15 cellular contexts compared by ENCODE assay signal in genomic region chr2:159088906-159089305, GRCh38.
DNase-seq lines count a peak whose midpoint lies in the region; ATAC-seq and TF ChIP-seq lines count a peak whose summit lies in the region.
"Had no signal": no experiment of that assay in that cellular context is flagged by ENCODE, and none has a peak within 500 bp of the region (broad histone marks: within the 10 kb centered on the region; RNA-seq: fewer than 3 reads in every experiment).

No MANE protein-coding gene starts in this region.

- DNase-seq in NOMO-1 treated with DMSO at 0.1 percent for 48 hours (lab: John Stamatoyannopoulos, UW; ENCODE audit: unreplicated experiment) (peak; percentile 27), NOMO-1 (lab: John Stamatoyannopoulos, UW; ENCODE audit: unreplicated experiment in 2 of 2) (no peak), WTC11 (ENCODE audit: low spot score) (peak; percentile 38), left lung (no peak), tibial artery (no peak), dedifferentiated amniotic fluid mesenchymal stem cell (ENCODE audit: extremely low spot score) (no peak), A673 (ENCODE audit: low spot score) (no peak)
- DNase-seq: activated CD4-positive, CD25-positive, alpha-beta regulatory T cell treated with anti-CD3 and anti-CD28 coated beads, Interleukin-2, amount 50 U/mL, for 72 hours; DMS79 treated with DMSO at 0.1 percent for 48 hours; NCI-H226; stimulated activated naive CD8-positive, alpha-beta T cell treated with anti-CD3 and anti-CD28 coated beads, Interleukin-15, Interleukin-2, amounts not matched to agents 100 U/mL and 50 U/mL, for 24 hours had no signal

- peaks cover 11% of the 10 kb centered on the region for H3K4me1 Mint-ChIP-seq in WTC11

- no peaks in the 10 kb centered on the region for H3K36me3 Mint-ChIP-seq in WTC11
- H3K36me3 Mint-ChIP-seq: brain had no signal

- H3K27ac Mint-ChIP-seq in WTC11: no peak overlapping the region

- BruUV-seq in A673 (replicated peaks; lab: Mats Ljungman, UMichigan): no TSS peak

- POLR2A ChIA-PET in WTC11 (lab: Charles Lee): no interaction called here
- POLR2A ChIA-PET in A673 (lab: Charles Lee; ENCODE audit: low non-redundant PET): no interaction called here

- H3K4me1 ChIP-seq in left lung (peaks cover 45 to 94% of the 10 kb centered on the region in 2 donors), tibial artery (peaks cover 5 to 97% (median 69%) of the 10 kb centered on the region in 4 donors), A673 (ENCODE audit: insufficient read depth, low read length, poor library complexity, severe bottlenecking) (peaks cover 57% of the 10 kb centered on the region)

- no peaks in the 10 kb centered on the region for H3K9me3 Mint-ChIP-seq in WTC11

- H3K27me3 Mint-ChIP-seq in WTC11 (ENCODE audit: low read depth): no peaks in the 10 kb centered on the region
- H3K27me3 Mint-ChIP-seq: brain had no signal

- no peaks in the 10 kb centered on the region for H3K36me3 ChIP-seq in left lung
- no peaks in the 10 kb centered on the region for H3K36me3 ChIP-seq in tibial artery
- no peaks in the 10 kb centered on the region for H3K36me3 ChIP-seq in A673 (ENCODE audit: insufficient read depth, low read length, poor library complexity, severe bottlenecking)
- H3K36me3 ChIP-seq: MG63, neutrophil had no signal

- ATAC-seq in WTC11 (peak; percentile 93), left lung (no peak), HG03460 (IDR thresholded peaks at IDR 0.05; ENCODE audit: unreplicated experiment) (no peak)
- ATAC-seq: stimulated activated naive CD8-positive, alpha-beta T cell treated with anti-CD3 and anti-CD28 coated beads, Interleukin-15, Interleukin-2, amounts not matched to agents 100 U/mL and 50 U/mL, for 24 hours had no signal

- no peak overlapping the region for H3K4me3 Mint-ChIP-seq in WTC11
- H3K4me3 Mint-ChIP-seq: brain had no signal

- H3K27ac ChIP-seq in left lung (peak overlapping the region; percentile 45 to 59), tibial artery (peak overlapping the region; percentile 70 to 74), A673 (ENCODE audit: low read depth, low read length, poor library complexity, severe bottlenecking) (no peak overlapping the region)
- H3K27ac ChIP-seq: neutrophil had no signal

- H3K9me3 ChIP-seq in left lung (no peaks in the 10 kb centered on the region), tibial artery (no peaks in the 10 kb centered on the region), A673 (ENCODE audit: low read depth, low read length, poor library complexity, severe bottlenecking) (no peaks in the 10 kb centered on the region)
- H3K9me3 ChIP-seq: MG63, neutrophil had no signal

- TF ChIP-seq CTCF in WTC11 (IDR thresholded peaks at IDR 0.05) (no peak), left lung (IDR thresholded peaks at IDR 0.05) (no peak), tibial artery (IDR thresholded peaks at IDR 0.05) (no peak), A673 (conservative IDR thresholded peaks at IDR 0.05; ENCODE audit: low read depth, low read length) (no peak)

- H3K4me3 ChIP-seq in left lung (no peak overlapping the region), tibial artery (no peak overlapping the region), A673 (ENCODE audit: low read depth, low read length, poor library complexity, severe bottlenecking) (no peak overlapping the region)
- H3K4me3 ChIP-seq: MG63 had no signal

- CTCF ChIA-PET in WTC11 (lab: Charles Lee) (interaction anchor here (0.6 to 1.7 kb wide), 7 partner anchors 13 to 119 kb away, joined by 3 to 7 read pairs (median 5); no protein-coding TSS in a partner anchor), A673 (lab: Charles Lee) (no interaction called here)

- intact Hi-C loops in left lung (cut with DNase I): no loop called here
- intact Hi-C loops in tibial artery (cut with DNase I; ENCODE audit: low total_unique reads): no loop called here
- intact Hi-C loops in A673 (cut with micrococcal nuclease; ENCODE audit: unreplicated experiment): no loop called here

- H3K27me3 ChIP-seq in left lung (no peaks in the 10 kb centered on the region), tibial artery (no peaks in the 10 kb centered on the region), A673 (replicated peaks; ENCODE audit: insufficient read depth, low read depth, low read length, poor library complexity) (no peaks in the 10 kb centered on the region)
- H3K27me3 ChIP-seq: MG63, neutrophil had no signal

TF ChIP-seq in WTC11, 78 proteins besides CTCF, POLR2A, EP300 and RAD21:
- no peak for TF ChIP-seq CREM (CRISPR knock-in tag; IDR thresholded peaks at IDR 0.05)
- TF ChIP-seq MXD4 (CRISPR knock-in tag; IDR thresholded peaks at IDR 0.05; ENCODE audit: borderline replicate concordance): no peak

Comparison
In these comparisons a context has a peak if more than half of its experiments do, and no peak if none do; other contexts are left out.
1. DNase-seq: peak in NOMO-1 treated with DMSO at 0.1 percent for 48 hours (single experiment) and WTC11 (single experiment); none in NOMO-1 (0 of 2), left lung (0 of 2), tibial artery (0 of 2), dedifferentiated amniotic fluid mesenchymal stem cell (single experiment) and A673 (single experiment).